22 cellular contexts compared by ENCODE assay signal in the genomic region with DNA sequence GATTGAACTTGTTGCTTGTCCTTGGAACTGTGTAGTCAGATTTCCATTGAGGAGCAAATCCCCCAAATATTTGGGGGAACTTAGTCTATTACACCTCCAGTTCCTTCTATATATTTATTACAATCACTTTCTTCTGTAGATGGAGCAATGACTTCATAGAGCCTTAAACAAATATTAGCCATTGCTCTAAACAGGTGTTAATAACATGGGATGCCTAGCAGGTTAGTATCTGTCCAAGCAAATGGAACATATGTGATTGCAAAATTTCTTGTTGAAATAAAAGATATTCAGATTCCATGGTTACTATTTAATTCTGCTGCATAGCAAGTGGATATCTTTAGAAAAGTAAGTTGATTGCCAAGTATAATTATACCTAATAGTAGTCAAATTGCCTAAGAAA.
DNase-seq lines count a peak whose midpoint lies in the region; ATAC-seq, FAIRE-seq and TF ChIP-seq lines count a peak whose summit lies in the region.
"Had no signal": no experiment of that assay in that cellular context is flagged by ENCODE, and none has a peak within 500 bp of the region (broad histone marks: within the 10 kb centered on the region; RNA-seq: fewer than 3 reads in every experiment).

No MANE protein-coding gene starts in this region.

- H2BK5ac ChIP-seq in neuronal stem cell (ENCODE audit: low read length) = no peak overlapping the region

- peak; percentile 69 for DNase-seq in DMS53 (lab: John Stamatoyannopoulos, UW)
- no peak for DNase-seq in body of pancreas
- no peak for DNase-seq in pancreas
- no peak for DNase-seq in neuronal stem cell (ENCODE audit: low spot score)
- no peak for DNase-seq in activated T-cell treated with anti-CD3 and anti-CD28 coated beads for 4 hours
- DNase-seq: AML-193; Caco-2; Calu3; CD4-positive, alpha-beta T cell; CD8-positive, alpha-beta T cell; DMS79 treated with DMSO at 0.1 percent for 48 hours; GF-D8 had no signal

- no peaks in the 10 kb centered on the region for H3K79me1 ChIP-seq in neuronal stem cell (ENCODE audit: low read depth, low read length)

- TF ChIP-seq CTCF in body of pancreas (IDR thresholded peaks at IDR 0.05) (no peak), pancreas (IDR thresholded peaks at IDR 0.05) (no peak)

- H2AFZ ChIP-seq in neuronal stem cell (ENCODE audit: low read length) = no peak overlapping the region

- H3K23ac ChIP-seq in neuronal stem cell (ENCODE audit: low read depth, low read length, poor library complexity) = no peak overlapping the region

- H3K9ac ChIP-seq in neuronal stem cell (ENCODE audit: low read depth, low read length, poor library complexity) = no peak overlapping the region
- H3K9ac ChIP-seq: BLaER1 treated with 17β-estradiol and CSF1 and Interleukin-3, amounts not matched to agents 10 nM and 100 nM had no signal

- H3K18ac ChIP-seq in neuronal stem cell (ENCODE audit: low read length) = no peak overlapping the region

- peak; percentile 56 for ATAC-seq in body of pancreas
- peak; percentile 41 to 76 (median 64) for ATAC-seq in pancreas
- no peak for ATAC-seq in HG03108 (IDR thresholded peaks at IDR 0.05; ENCODE audit: unreplicated experiment)
- ATAC-seq: A549; CD8-positive, alpha-beta T cell had no signal

- no peak overlapping the region for H3K4ac ChIP-seq in neuronal stem cell (ENCODE audit: low read length)

- no peak overlapping the region for H2BK15ac ChIP-seq in neuronal stem cell (ENCODE audit: low read length)

- no peak overlapping the region for H2AK5ac ChIP-seq in neuronal stem cell (ENCODE audit: low read depth, low read length)

- H3K4me3 ChIP-seq in body of pancreas = no peak overlapping the region
- H3K4me3 ChIP-seq in pancreas = no peak overlapping the region
- H3K4me3 ChIP-seq in neuronal stem cell (ENCODE audit: low read length in 2 of 2) = no peak overlapping the region
- H3K4me3 ChIP-seq: A549; BLaER1 treated with 17β-estradiol and CSF1 and Interleukin-3, amounts not matched to agents 10 nM and 100 nM had no signal

- intact Hi-C loops in body of pancreas (cut with DNase I) (no loop called here), pancreas (cut with DNase I) (no loop called here)

- peaks cover 57% of the 10 kb centered on the region for H3K4me1 ChIP-seq in body of pancreas
- peaks cover 12 to 39% (median 28%) of the 10 kb centered on the region in 3 donors for H3K4me1 ChIP-seq in pancreas
- H3K4me1 ChIP-seq in neuronal stem cell (ENCODE audit: control insufficient read depth in 2 of 2, insufficient read depth in 1 of 2, low read depth in 1 of 2, low read length in 2 of 2) = no peaks in the 10 kb centered on the region
- H3K4me1 ChIP-seq: A549 had no signal

- no peaks in the 10 kb centered on the region for H3K9me3 ChIP-seq in body of pancreas
- no peaks in the 10 kb centered on the region for H3K9me3 ChIP-seq in pancreas
- H3K9me3 ChIP-seq in neuronal stem cell (replicated peaks in 1 of 2; ENCODE audit: control insufficient read depth in 2 of 2, insufficient read depth in 1 of 2, low read depth in 1 of 2, low read length in 2 of 2) = no peaks in the 10 kb centered on the region
- H3K9me3 ChIP-seq: A549; BLaER1 treated with 17β-estradiol and CSF1 and Interleukin-3, amounts not matched to agents 10 nM and 100 nM; Caco-2 had no signal

- H3K27ac ChIP-seq in body of pancreas = peak overlapping the region in 3 of 4 donors; percentile 51 to 73 (median 58)
- peak overlapping the region in 3 of 4 donors; percentile 31 to 72 (median 46) for H3K27ac ChIP-seq in pancreas
- H3K27ac ChIP-seq in neuronal stem cell (replicated peaks; ENCODE audit: low read length) = no peak overlapping the region
- H3K27ac ChIP-seq: 22Rv1; A549; BLaER1 treated with 17β-estradiol and CSF1 and Interleukin-3, amounts not matched to agents 10 nM and 100 nM; C4-2B had no signal

- H3K4me2 ChIP-seq in neuronal stem cell (ENCODE audit: insufficient read depth, low read length, poor library complexity, severe bottlenecking) = no peak overlapping the region
- H3K4me2 ChIP-seq: A549; BLaER1 treated with 17β-estradiol and CSF1 and Interleukin-3, amounts not matched to agents 10 nM and 100 nM had no signal

- H3K27me3 ChIP-seq in body of pancreas = no peaks in the 10 kb centered on the region
- H3K27me3 ChIP-seq in pancreas = no peaks in the 10 kb centered on the region
- H3K27me3 ChIP-seq in neuronal stem cell (ENCODE audit: control insufficient read depth in 3 of 3, insufficient read depth in 3 of 3, low read depth in 1 of 3, low read length in 3 of 3) = no peaks in the 10 kb centered on the region
- H3K27me3 ChIP-seq: BLaER1 treated with 17β-estradiol and CSF1 and Interleukin-3, amounts not matched to agents 10 nM and 100 nM had no signal

- H3K36me3 ChIP-seq in body of pancreas (replicated peaks in 1 of 2; ENCODE audit: insufficient read depth in 1 of 2, low read depth in 2 of 2) (no peaks in the 10 kb centered on the region), pancreas (no peaks in the 10 kb centered on the region), neuronal stem cell (replicated peaks in 1 of 2; ENCODE audit: control insufficient read depth in 2 of 2, insufficient read depth in 2 of 2, low read length in 2 of 2) (no peaks in the 10 kb centered on the region)
- H3K36me3 ChIP-seq: BLaER1 treated with 17β-estradiol and CSF1 and Interleukin-3, amounts not matched to agents 10 nM and 100 nM had no signal

- no peak overlapping the region for H4K8ac ChIP-seq in neuronal stem cell (ENCODE audit: low read depth, low read length)

- no peak overlapping the region for H3K14ac ChIP-seq in neuronal stem cell (ENCODE audit: low read length)

- no peak overlapping the region for H4K91ac ChIP-seq in neuronal stem cell (ENCODE audit: low read depth, low read length, poor library complexity)

- H2BK120ac ChIP-seq in neuronal stem cell (ENCODE audit: low read depth, low read length) = no peak overlapping the region

- no peak overlapping the region for H2BK12ac ChIP-seq in neuronal stem cell (ENCODE audit: low read length)

- TF ChIP-seq POLR2A in body of pancreas (IDR thresholded peaks at IDR 0.05) = no peak

- FAIRE-seq in islet of Langerhans (lab: Jason Lieb, UNC) = peak; percentile 96
- no peak for FAIRE-seq in pancreas (lab: Jason Lieb, UNC)
- FAIRE-seq: A549, D721Med, G401.6, GM12891, GM19239 had no signal
